ENCODE assay signal across 21 cellular contexts in genomic region chr17:82025401-82026107, GRCh38.
"Had no signal": no experiment of that assay in that cellular context is flagged by ENCODE, and none has a peak within 500 bp of the region (broad histone marks: within the 10 kb centered on the region; RNA-seq: fewer than 3 reads in every experiment).

No MANE protein-coding gene starts in this region.

- ATAC-seq: activated CD4-positive, CD25-positive, alpha-beta regulatory T cell treated with anti-CD3 and anti-CD28 coated beads, Interleukin-2, amount 50 U/mL, for 24 hours; heart right ventricle; left cardiac atrium; mucosa of descending colon; stimulated activated naive CD8-positive, alpha-beta T cell treated with anti-CD3 and anti-CD28 coated beads, Interleukin-15, Interleukin-2, amounts not matched to agents 100 U/mL and 50 U/mL, for 24 hours had no signal

- H3K27me3 ChIP-seq: heart right ventricle, upper lobe of left lung had no signal

- H3K36me3 Mint-ChIP-seq: activated naive CD4-positive, alpha-beta T cell treated with anti-CD3 and anti-CD28 coated beads, Interleukin-2, amount 50 U/mL, for 24 hours; brain had no signal

- H3K27me3 Mint-ChIP-seq: activated naive CD4-positive, alpha-beta T cell treated with anti-CD3 and anti-CD28 coated beads, Interleukin-2, amount 50 U/mL, for 24 hours; progenitor cell of endocrine pancreas had no signal

- H3K4me3 Mint-ChIP-seq: activated naive CD4-positive, alpha-beta T cell treated with anti-CD3 and anti-CD28 coated beads, Interleukin-2, amount 50 U/mL, for 24 hours; dendritic cell treated with granulocyte-macrophage colony-stimulating factor and Interleukin-4, amounts not matched to agents 40 ng/mL and 50 ng/mL, for 4 days; memory B cell had no signal

- DNase-seq: activated CD4-positive, alpha-beta T cell treated with anti-CD3 and anti-CD28 coated beads, Interleukin-2, amount 50 U/mL, for 4 hours; activated effector memory CD4-positive, alpha-beta T cell treated with anti-CD3 and anti-CD28 coated beads, Interleukin-2, amount 50 U/mL, for 16 hours; activated T-cell treated with anti-CD3 and anti-CD28 coated beads, Interleukin-2, amount 50 U/mL, for 48 hours; aorta; effector CD4-positive, alpha-beta T cell; heart right ventricle; islet precursor cell; left cardiac atrium; mucosa of descending colon; retina; spleen; stimulated activated CD4-positive, alpha-beta T cell treated with anti-CD3 and anti-CD28 coated beads, Interleukin-4, amount 100 ng/mL, for 1 hour; stimulated activated naive CD8-positive, alpha-beta T cell treated with anti-CD3 and anti-CD28 coated beads, Interleukin-15, Interleukin-2, amounts not matched to agents 100 U/mL and 50 U/mL, for 24 hours had no signal

- H3K27ac ChIP-seq: heart right ventricle, spleen, upper lobe of left lung, VCaP had no signal

- H3K27ac Mint-ChIP-seq: activated naive CD4-positive, alpha-beta T cell treated with anti-CD3 and anti-CD28 coated beads, Interleukin-2, amount 50 U/mL, for 24 hours; dendritic cell treated with granulocyte-macrophage colony-stimulating factor and Interleukin-4, amounts not matched to agents 40 ng/mL and 50 ng/mL, for 4 days; memory B cell; progenitor cell of endocrine pancreas had no signal

- H3K9me3 Mint-ChIP-seq: activated naive CD4-positive, alpha-beta T cell treated with anti-CD3 and anti-CD28 coated beads, Interleukin-2, amount 50 U/mL, for 24 hours; brain; dendritic cell treated with granulocyte-macrophage colony-stimulating factor and Interleukin-4, amounts not matched to agents 40 ng/mL and 50 ng/mL, for 4 days; memory B cell had no signal

- H3K9me3 ChIP-seq: heart right ventricle, mucosa of descending colon, spleen, upper lobe of left lung had no signal

- H3K4me3 ChIP-seq: heart right ventricle, mucosa of descending colon, upper lobe of left lung had no signal
